In the genomic region with DNA sequence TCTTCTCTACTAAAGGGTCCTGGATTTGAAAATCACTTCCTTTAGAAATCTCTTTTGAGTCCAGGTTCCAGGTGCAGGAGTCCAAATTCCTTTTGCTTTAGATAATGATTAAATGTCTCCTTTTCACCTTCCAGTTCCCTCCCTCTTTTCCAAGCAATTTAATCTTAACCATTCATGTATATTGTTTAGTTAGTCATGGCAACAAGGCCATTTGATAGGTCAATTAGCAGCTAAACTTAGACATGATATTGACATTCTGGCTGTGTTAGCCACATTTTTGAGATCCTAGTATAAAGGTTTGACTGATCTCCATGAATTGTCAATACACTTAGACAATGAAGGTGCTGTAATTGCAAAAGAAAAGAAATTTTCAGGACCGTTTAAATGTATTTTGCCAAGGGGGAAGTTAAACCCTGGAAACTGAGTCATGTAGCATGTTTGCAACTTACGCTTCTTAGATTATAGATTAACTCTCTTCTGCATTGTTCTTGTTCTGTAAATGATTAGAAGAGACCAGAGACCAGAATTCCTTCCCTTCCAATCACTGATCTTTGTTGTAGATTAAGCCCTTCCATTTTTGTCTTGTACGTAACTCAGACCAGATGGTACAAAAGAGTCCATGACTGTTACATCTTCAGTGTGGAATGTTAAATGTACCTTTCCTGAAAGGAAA, we compare ENCODE assay signal across 17 cellular contexts. TPM values are rescaled to one million over a fixed set of nuclear protein-coding genes. Genes with fewer than 3 reads are reported as not detected.
DNase-seq lines count a peak whose midpoint lies in the region; TF ChIP-seq lines count a peak whose summit lies in the region.
"Had no signal": no experiment of that assay in that cellular context is flagged by ENCODE, and none has a peak within 500 bp of the region (broad histone marks: within the 10 kb centered on the region; RNA-seq: fewer than 3 reads in every experiment).

No MANE protein-coding gene starts in this region.

- CTCF ChIA-PET in Caco-2 (lab: Charles Lee) = interaction anchor here (0.6 kb wide), 1 partner anchor 44 kb away, joined by 3 read pairs; no protein-coding TSS in a partner anchor
- CTCF ChIA-PET in CD8-positive, alpha-beta memory T cell (lab: Charles Lee) = interaction anchor here (5.3 kb wide), 1 partner anchor 13 kb away, joined by 28 read pairs; the partner anchor contains the start of gene C12orf75

- no TSS peak for BruUV-seq in Caco-2 (replicated peaks; lab: Mats Ljungman, UMichigan)

- H3K4me1 Mint-ChIP-seq in Caco-2 (ENCODE audit: low read depth, unreplicated experiment) = peaks cover 31% of the 10 kb centered on the region
- peaks cover 7 to 19% (median 16%) of the 10 kb centered on the region in 3 donors for H3K4me1 Mint-ChIP-seq in CD8-positive, alpha-beta memory T cell

- H3K27me3 ChIP-seq in Caco-2 (replicated peaks; ENCODE audit: control insufficient read depth, insufficient read depth, low read length) = no peaks in the 10 kb centered on the region
- no peaks in the 10 kb centered on the region for H3K27me3 ChIP-seq in mesenchymal stem cell (ENCODE audit: control insufficient read depth in 1 of 2, insufficient read depth in 1 of 2, low read length in 2 of 2)
- no peaks in the 10 kb centered on the region for H3K27me3 ChIP-seq in BE2C
- no peaks in the 10 kb centered on the region for H3K27me3 ChIP-seq in CD8-positive, alpha-beta memory T cell (ENCODE audit: insufficient read depth, low read length, poor library complexity, severe bottlenecking)
- H3K27me3 ChIP-seq: heart left ventricle had no signal

- H3K36me3 ChIP-seq in Caco-2 (ENCODE audit: control insufficient read depth, insufficient read depth, low read length) (no peaks in the 10 kb centered on the region; the same call in 1 of the 2 replicates), mesenchymal stem cell (ENCODE audit: control insufficient read depth in 1 of 2, insufficient read depth in 2 of 2, low read depth in 1 of 2, low read length in 2 of 2) (peaks cover 0 to 2% of the 10 kb centered on the region in 2 experiments), BE2C (no peaks in the 10 kb centered on the region)
- H3K36me3 ChIP-seq in CD8-positive, alpha-beta memory T cell (ENCODE audit: insufficient read depth, low read length) = no peaks in the 10 kb centered on the region
- H3K36me3 ChIP-seq: heart left ventricle had no signal

- no peak overlapping the region for H2AK5ac ChIP-seq in mesenchymal stem cell (ENCODE audit: low read length, severe bottlenecking)

- WGBS in mesenchymal stem cell = 100% methylated on average over 2 of the region's 3 CpGs

- DNase-seq in Caco-2 = peak in 1 of 2 experiments; percentile 74
- peak; percentile 88 to 93 for DNase-seq in NCI-H1930 (lab: John Stamatoyannopoulos, UW)
- DNase-seq in astrocyte of the spinal cord (ENCODE audit: low read depth, low spot score) = peak; percentile 14
- DNase-seq in mesenchymal stem cell = no peak
- no peak for DNase-seq in BE2C
- no peak for DNase-seq in AG08396 (ENCODE audit: low spot score)
- DNase-seq in CD8-positive, alpha-beta memory T cell = no peak
- DNase-seq in NCI-H1694 treated with DMSO at 0.1 percent for 48 hours (lab: John Stamatoyannopoulos, UW) = no peak
- DNase-seq: activated CD4-positive, alpha-beta memory T cell treated with anti-CD3 and anti-CD28 coated beads for 36 hours; C1 segment of cervical spinal cord; cortex of kidney; H9; heart left ventricle; Karpas-422; T-helper 17 cell had no signal

- H3K4me3 ChIP-seq in Caco-2 (ENCODE audit: low read depth, low read length) = no peak overlapping the region
- no peak overlapping the region for H3K4me3 ChIP-seq in astrocyte of the spinal cord (ENCODE audit: low read depth, low read length)
- H3K4me3 ChIP-seq in mesenchymal stem cell (ENCODE audit: insufficient read depth in 1 of 2, low read depth in 1 of 2, low read length in 2 of 2) = no peak overlapping the region
- no peak overlapping the region for H3K4me3 ChIP-seq in BE2C (ENCODE audit: low read depth, low read length)
- H3K4me3 ChIP-seq in CD8-positive, alpha-beta memory T cell (ENCODE audit: low read length) = no peak overlapping the region
- H3K4me3 ChIP-seq: heart left ventricle, skin epidermis had no signal

- H2BK5ac ChIP-seq in mesenchymal stem cell (ENCODE audit: low read depth, low read length, poor library complexity, severe bottlenecking) = no peak overlapping the region

- H3K27ac ChIP-seq in mesenchymal stem cell (ENCODE audit: low read length, poor library complexity, severe bottlenecking) = peak overlapping the region; percentile 96
- no peak overlapping the region for H3K27ac ChIP-seq in CD8-positive, alpha-beta memory T cell (ENCODE audit: low read depth, low read length)
- H3K27ac ChIP-seq: heart left ventricle had no signal

- no peak overlapping the region for H2AFZ ChIP-seq in mesenchymal stem cell (ENCODE audit: low read depth, low read length)

- H2BK15ac ChIP-seq in mesenchymal stem cell (ENCODE audit: low read depth, poor library complexity, severe bottlenecking) = no peak overlapping the region

- H4K91ac ChIP-seq in mesenchymal stem cell (ENCODE audit: low read length) = no peak overlapping the region

- TF ChIP-seq CTCF in Caco-2 (IDR thresholded peaks at IDR 0.05; ENCODE audit: insufficient read depth in 1 of 2, low read depth in 1 of 2, low read length in 1 of 2, severe bottlenecking in 1 of 2, unreplicated experiment in 1 of 2) (no peak), astrocyte of the spinal cord (IDR thresholded peaks at IDR 0.05; ENCODE audit: low read depth, low read length) (no peak), BE2C (IDR thresholded peaks at IDR 0.05; ENCODE audit: low read depth, low read length) (no peak)

- POLR2A ChIA-PET in Caco-2 (lab: Charles Lee) = no interaction called here
- POLR2A ChIA-PET in CD8-positive, alpha-beta memory T cell (lab: Charles Lee) = interaction anchor here (1.0 kb wide), 1 partner anchor 12 kb away, joined by 3 read pairs; the partner anchor contains the start of gene C12orf75

- H3K4me1 ChIP-seq in Caco-2 = peaks cover 59% of the 10 kb centered on the region
- H3K4me1 ChIP-seq in mesenchymal stem cell (ENCODE audit: control insufficient read depth, insufficient read depth, low read depth, low read length) = peaks cover 15% of the 10 kb centered on the region
- H3K4me1 ChIP-seq in BE2C = no peaks in the 10 kb centered on the region
- peaks cover 6% of the 10 kb centered on the region for H3K4me1 ChIP-seq in CD8-positive, alpha-beta memory T cell (ENCODE audit: insufficient read depth, low read length)
- H3K4me1 ChIP-seq: heart left ventricle had no signal

- H3K4me2 ChIP-seq in mesenchymal stem cell (ENCODE audit: low read length, poor library complexity, severe bottlenecking) = no peak overlapping the region

- peaks cover 9% of the 10 kb centered on the region for H3K79me1 ChIP-seq in mesenchymal stem cell (replicated peaks; ENCODE audit: low read length, poor library complexity, severe bottlenecking)

- H3K27me3 Mint-ChIP-seq in Caco-2 (ENCODE audit: insufficient read depth, unreplicated experiment) = no peaks in the 10 kb centered on the region
- peaks cover 0 to 1% of the 10 kb centered on the region in 2 donors for H3K27me3 Mint-ChIP-seq in CD8-positive, alpha-beta memory T cell
- H3K27me3 Mint-ChIP-seq: activated CD4-positive, alpha-beta memory T cell treated with anti-CD3 and anti-CD28 coated beads for 36 hours; activated naive CD4-positive, alpha-beta T cell treated with anti-CD3 and anti-CD28 coated beads, Interleukin-2, amount 50 U/mL, for 24 hours had no signal

- H2BK120ac ChIP-seq in mesenchymal stem cell (ENCODE audit: low read depth, low read length) = no peak overlapping the region

- H3K9me3 Mint-ChIP-seq in Caco-2 (ENCODE audit: unreplicated experiment) = peaks cover 23% of the 10 kb centered on the region
- H3K9me3 Mint-ChIP-seq in CD8-positive, alpha-beta memory T cell = peaks cover 8 to 16% (median 12%) of the 10 kb centered on the region in 5 donors

- H3K9ac ChIP-seq in mesenchymal stem cell (ENCODE audit: low read length) = peak overlapping the region; percentile 71

- no peak overlapping the region for H3K14ac ChIP-seq in mesenchymal stem cell (ENCODE audit: low read length in 2 of 2)

- H3K23ac ChIP-seq in mesenchymal stem cell (ENCODE audit: low read length in 2 of 2) = no peak overlapping the region

- H3K18ac ChIP-seq in mesenchymal stem cell (ENCODE audit: low read depth in 1 of 2, low read length in 2 of 2) = no peak overlapping the region

- no peak overlapping the region for H2BK12ac ChIP-seq in mesenchymal stem cell (ENCODE audit: low read length in 2 of 2)

- peak overlapping the region; percentile 43 for H3K4me3 Mint-ChIP-seq in Caco-2 (ENCODE audit: unreplicated experiment)
- H3K4me3 Mint-ChIP-seq in CD8-positive, alpha-beta memory T cell = no peak overlapping the region
- H3K4me3 Mint-ChIP-seq: activated CD4-positive, alpha-beta memory T cell treated with anti-CD3 and anti-CD28 coated beads for 36 hours; activated naive CD4-positive, alpha-beta T cell treated with anti-CD3 and anti-CD28 coated beads, Interleukin-2, amount 50 U/mL, for 24 hours; H9; T-helper 17 cell had no signal

- peak overlapping the region; percentile 89 for H3K27ac Mint-ChIP-seq in Caco-2 (ENCODE audit: unreplicated experiment)
- H3K27ac Mint-ChIP-seq in CD8-positive, alpha-beta memory T cell = peak overlapping the region in 1 of 8 donors; percentile 63
- H3K27ac Mint-ChIP-seq: activated CD4-positive, alpha-beta memory T cell treated with anti-CD3 and anti-CD28 coated beads for 36 hours; activated naive CD4-positive, alpha-beta T cell treated with anti-CD3 and anti-CD28 coated beads, Interleukin-2, amount 50 U/mL, for 24 hours; H9 had no signal

- peaks cover 24% of the 10 kb centered on the region for H3K9me3 ChIP-seq in Caco-2
- no peaks in the 10 kb centered on the region for H3K9me3 ChIP-seq in mesenchymal stem cell (ENCODE audit: control insufficient read depth, low read length)
- no peaks in the 10 kb centered on the region for H3K9me3 ChIP-seq in BE2C
- no peaks in the 10 kb centered on the region for H3K9me3 ChIP-seq in CD8-positive, alpha-beta memory T cell (ENCODE audit: low read length)

- in situ Hi-C loops in astrocyte of the spinal cord (cut with HindIII; ENCODE audit: low sequenced_read_pairs) = no loop called here

- peaks cover 28% of the 10 kb centered on the region for H3K36me3 Mint-ChIP-seq in Caco-2 (ENCODE audit: insufficient read depth, unreplicated experiment)
- peaks cover 0 to 4% (median 0%) of the 10 kb centered on the region in 3 donors for H3K36me3 Mint-ChIP-seq in CD8-positive, alpha-beta memory T cell
- H3K36me3 Mint-ChIP-seq: activated CD4-positive, alpha-beta memory T cell treated with anti-CD3 and anti-CD28 coated beads for 36 hours; activated naive CD4-positive, alpha-beta T cell treated with anti-CD3 and anti-CD28 coated beads, Interleukin-2, amount 50 U/mL, for 24 hours had no signal

- no peak overlapping the region for H3K4ac ChIP-seq in mesenchymal stem cell (ENCODE audit: low read depth in 1 of 2, low read length in 2 of 2)

- intact Hi-C loops in Caco-2 (cut with micrococcal nuclease; ENCODE audit: unreplicated experiment) = loop anchor here (1.0 to 5.0 kb wide), 6 partner anchors 12 to 96 kb away; partner anchors contain the start of gene C12orf75

- no peak overlapping the region for H4K8ac ChIP-seq in mesenchymal stem cell (ENCODE audit: low read length)

RNA-seq across cellular contexts. Expression of gene C12orf75, which starts 12.4 kb away (rescaled TPM):
- 173 and 209 TPM in 2 replicates for total RNA-seq in Caco-2 (2022)
- polyA plus RNA-seq in mesenchymal stem cell (2013, experiment 1 of 2) = 22.0 TPM
- polyA plus RNA-seq in mesenchymal stem cell (2013, experiment 2 of 2) = 21.5 TPM
- 1.7 TPM for polyA plus RNA-seq in BE2C (2012; ENCODE audit: insufficient read depth, insufficient read length, low read depth)
- total RNA-seq in CD8-positive, alpha-beta memory T cell = 10 to 100 TPM; 52.9 to 62.8 TPM
- polyA plus RNA-seq in CD8-positive, alpha-beta memory T cell = 181 TPM

Comparison
In these comparisons a context has a peak if more than half of its experiments do, and no peak if none do; other contexts are left out.
1. DNase-seq: peak in NCI-H1930 (2 of 2) and astrocyte of the spinal cord (single experiment); none in mesenchymal stem cell (single experiment), BE2C (single experiment), AG08396 (single experiment), CD8-positive, alpha-beta memory T cell (0 of 5) and NCI-H1694 treated with DMSO at 0.1 percent for 48 hours (single experiment).